ENCODE assay signal across 21 cellular contexts in genomic region chrX:23003121-23003520, GRCh38. TPM values are rescaled to one million over a fixed set of nuclear protein-coding genes. Genes with fewer than 3 reads are reported as not detected.
A peak's percentile ranks its signal among the peaks of the same experiment; 100 is the strongest.
DNase-seq lines count a peak whose midpoint lies in the region; FAIRE-seq and TF ChIP-seq lines count a peak whose summit lies in the region.
"Had no signal": no experiment of that assay in that cellular context is flagged by ENCODE, and none has a peak within 500 bp of the region (broad histone marks: within the 10 kb centered on the region; RNA-seq: fewer than 3 reads in every experiment).

No MANE protein-coding gene starts in this region.

- H3K4me1 ChIP-seq in astrocyte (ENCODE audit: insufficient read depth, low read length) (no peaks in the 10 kb centered on the region), breast epithelium (no peaks in the 10 kb centered on the region), spleen (no peaks in the 10 kb centered on the region)
- H3K4me1 ChIP-seq: left ventricle myocardium inferior, tibial nerve had no signal

- H3K4me1 Mint-ChIP-seq in astrocyte (ENCODE audit: low read depth, unreplicated experiment) = peaks cover 6% of the 10 kb centered on the region
- H3K4me1 Mint-ChIP-seq: stimulated activated naive B cell treated with anti-CD40 and anti-IgM and Interleukin-4, amounts not matched to agents 10 μg/mL and 1 μg/mL and 100 μg/mL, for 72 hours had no signal

- CTCF ChIA-PET in GM10248 (lab: Yijun Ruan, JAX) = no interaction called here

- H3K4me2 ChIP-seq in astrocyte (ENCODE audit: low read length) = peak overlapping the region; percentile 15
- H3K4me2 ChIP-seq: KMS-11 had no signal

- POLR2A ChIA-PET in GM10248 (lab: Yijun Ruan, JAX) = no interaction called here

- WGBS in spleen, 5 donors = 54 to 79% (median 70%) methylated on average over 2 of the region's 2 CpGs

- H3K4me3 ChIP-seq in astrocyte (ENCODE audit: insufficient read depth, low read depth, low read length) (no peak overlapping the region), breast epithelium (no peak overlapping the region), spleen (no peak overlapping the region)
- H3K4me3 ChIP-seq: GM12878, left ventricle myocardium inferior, tibial nerve had no signal

- no peaks in the 10 kb centered on the region for H3K9me3 Mint-ChIP-seq in astrocyte (ENCODE audit: unreplicated experiment)
- H3K9me3 Mint-ChIP-seq: CD8-positive, alpha-beta T cell; dendritic cell treated with granulocyte-macrophage colony-stimulating factor and Interleukin-4, amounts not matched to agents 40 ng/mL and 50 ng/mL, for 4 days had no signal

- intact Hi-C loops in breast epithelium (cut with DNase I; ENCODE audit: low total_unique reads) = no loop called here
- intact Hi-C loops in spleen (cut with DNase I; ENCODE audit: low total_unique reads) = no loop called here

- no peaks in the 10 kb centered on the region for H3K36me3 Mint-ChIP-seq in astrocyte (ENCODE audit: low read depth, unreplicated experiment)
- H3K36me3 Mint-ChIP-seq: CD8-positive, alpha-beta T cell; stimulated activated naive B cell treated with anti-CD40 and anti-IgM and Interleukin-4, amounts not matched to agents 10 μg/mL and 1 μg/mL and 100 μg/mL, for 72 hours had no signal

- H3K27ac Mint-ChIP-seq in astrocyte (ENCODE audit: unreplicated experiment) = peak overlapping the region; percentile 93
- H3K27ac Mint-ChIP-seq: CD8-positive, alpha-beta T cell; dendritic cell treated with granulocyte-macrophage colony-stimulating factor and Interleukin-4, amounts not matched to agents 40 ng/mL and 50 ng/mL, for 4 days; stimulated activated naive B cell treated with anti-CD40 and anti-IgM and Interleukin-4, amounts not matched to agents 10 μg/mL and 1 μg/mL and 100 μg/mL, for 72 hours had no signal

- FAIRE-seq in astrocyte (lab: Jason Lieb, UNC) = peak; percentile 90
- FAIRE-seq: GM12878 had no signal

- H3K27me3 ChIP-seq in astrocyte (ENCODE audit: insufficient read depth, low read length) = no peaks in the 10 kb centered on the region
- peaks cover 0 to 13% of the 10 kb centered on the region in 2 donors for H3K27me3 ChIP-seq in breast epithelium
- H3K27me3 ChIP-seq in spleen (replicated peaks in 1 of 7) = no peaks in the 10 kb centered on the region

- DNase-seq in DMS53 (lab: John Stamatoyannopoulos, UW) (peak; percentile 4), DMS53 treated with DMSO at 0.1 percent for 48 hours (lab: John Stamatoyannopoulos, UW; ENCODE audit: unreplicated experiment) (no peak), astrocyte (ENCODE audit: low read depth) (peak; percentile 36), glomerular visceral epithelial cell (ENCODE audit: extremely low spot score) (peak; percentile 13), breast epithelium (ENCODE audit: low spot score in 2 of 2) (no peak), spleen (no peak), GM10248 (ENCODE audit: extremely low spot score) (no peak), activated gamma-delta T cell (lab: John Stamatoyannopoulos, UW) (no peak)
- DNase-seq: activated effector memory CD4-positive, alpha-beta T cell treated with Interleukin-2 at 50 U/mL for 16 hours; anterior cingulate cortex; CD8-positive, alpha-beta T cell; left ventricle myocardium inferior; NCI-H1417 treated with DMSO at 0.1 percent for 48 hours; stimulated activated naive B cell treated with anti-CD40 and anti-IgM and Interleukin-4, amounts not matched to agents 10 μg/mL and 1 μg/mL and 100 μg/mL, for 72 hours; T-helper 2 cell had no signal

- H3K36me3 ChIP-seq in astrocyte (ENCODE audit: insufficient read depth, low read length) (no peaks in the 10 kb centered on the region), breast epithelium (no peaks in the 10 kb centered on the region), spleen (no peaks in the 10 kb centered on the region)
- H3K36me3 ChIP-seq: left ventricle myocardium inferior, tibial nerve had no signal

- no peak for TF ChIP-seq POLR2A in breast epithelium (IDR thresholded peaks at IDR 0.05)
- no peak for TF ChIP-seq POLR2A in spleen (IDR thresholded peaks at IDR 0.05)

- no peaks in the 10 kb centered on the region for H4K20me1 ChIP-seq in astrocyte (ENCODE audit: insufficient read depth, low read length)

- H3K4me3 Mint-ChIP-seq in astrocyte (ENCODE audit: unreplicated experiment) = no peak overlapping the region
- H3K4me3 Mint-ChIP-seq: CD8-positive, alpha-beta T cell; dendritic cell treated with granulocyte-macrophage colony-stimulating factor and Interleukin-4, amounts not matched to agents 40 ng/mL and 50 ng/mL, for 4 days; stimulated activated naive B cell treated with anti-CD40 and anti-IgM and Interleukin-4, amounts not matched to agents 10 μg/mL and 1 μg/mL and 100 μg/mL, for 72 hours had no signal

- H3K79me2 ChIP-seq in astrocyte (ENCODE audit: insufficient read depth, low read length) = no peaks in the 10 kb centered on the region

- H3K27ac ChIP-seq in astrocyte (ENCODE audit: low read depth, low read length) (peak overlapping the region; percentile 9), breast epithelium (no peak overlapping the region), spleen (no peak overlapping the region)
- H3K27ac ChIP-seq: 22Rv1, KMS-11, left ventricle myocardium inferior, tibial nerve had no signal

- TF ChIP-seq CTCF in astrocyte (IDR thresholded peaks at IDR 0.05; ENCODE audit: insufficient read depth, low read depth, low read length) (no peak), breast epithelium (IDR thresholded peaks at IDR 0.05) (no peak), spleen (IDR thresholded peaks at IDR 0.05 in 8 of 11, conservative IDR thresholded peaks at IDR 0.05 in 3 of 11) (no peak), GM10248 (IDR thresholded peaks at IDR 0.05; ENCODE audit: control extremely low read depth, extremely low read depth, low read depth, missing control alignments) (no peak)

- H3K9ac ChIP-seq in astrocyte (ENCODE audit: low read length) = no peak overlapping the region
- H3K9ac ChIP-seq: KMS-11 had no signal

- H3K9me3 ChIP-seq in astrocyte (ENCODE audit: insufficient read depth, low read depth, low read length) (no peaks in the 10 kb centered on the region), breast epithelium (no peaks in the 10 kb centered on the region), spleen (peaks cover 0 to 7% (median 0%) of the 10 kb centered on the region in 8 donors)
- H3K9me3 ChIP-seq: left ventricle myocardium inferior, tibial nerve had no signal

- no peaks in the 10 kb centered on the region for H3K27me3 Mint-ChIP-seq in astrocyte (ENCODE audit: low read depth, unreplicated experiment)
- H3K27me3 Mint-ChIP-seq: dendritic cell treated with granulocyte-macrophage colony-stimulating factor and Interleukin-4, amounts not matched to agents 40 ng/mL and 50 ng/mL, for 4 days; stimulated activated naive B cell treated with anti-CD40 and anti-IgM and Interleukin-4, amounts not matched to agents 10 μg/mL and 1 μg/mL and 100 μg/mL, for 72 hours had no signal

- no peak overlapping the region for H2AFZ ChIP-seq in astrocyte (ENCODE audit: low read depth, low read length)

RNA-seq across cellular contexts. Expression of gene DDX53, which starts 3.4 kb away (rescaled TPM):
- total RNA-seq in astrocyte = not detected in 2 replicates
- not detected for total RNA-seq in breast epithelium
- not detected for total RNA-seq in spleen
- polyA plus RNA-seq in spleen = not detected
- total RNA-seq: CD8-positive, alpha-beta T cell; esophagus mucosa; GM12878; left ventricle myocardium inferior; tibial nerve had no signal

Comparison
In these comparisons a context has a peak if more than half of its experiments do, and no peak if none do; other contexts are left out.
1. DNase-seq: peak in DMS53 (single experiment), astrocyte (single experiment) and glomerular visceral epithelial cell (single experiment); none in DMS53 treated with DMSO at 0.1 percent for 48 hours (single experiment), breast epithelium (0 of 2), spleen (single experiment), GM10248 (single experiment) and activated gamma-delta T cell (single experiment).